1 cellular context compared by ENCODE assay signal in the genomic region with DNA sequence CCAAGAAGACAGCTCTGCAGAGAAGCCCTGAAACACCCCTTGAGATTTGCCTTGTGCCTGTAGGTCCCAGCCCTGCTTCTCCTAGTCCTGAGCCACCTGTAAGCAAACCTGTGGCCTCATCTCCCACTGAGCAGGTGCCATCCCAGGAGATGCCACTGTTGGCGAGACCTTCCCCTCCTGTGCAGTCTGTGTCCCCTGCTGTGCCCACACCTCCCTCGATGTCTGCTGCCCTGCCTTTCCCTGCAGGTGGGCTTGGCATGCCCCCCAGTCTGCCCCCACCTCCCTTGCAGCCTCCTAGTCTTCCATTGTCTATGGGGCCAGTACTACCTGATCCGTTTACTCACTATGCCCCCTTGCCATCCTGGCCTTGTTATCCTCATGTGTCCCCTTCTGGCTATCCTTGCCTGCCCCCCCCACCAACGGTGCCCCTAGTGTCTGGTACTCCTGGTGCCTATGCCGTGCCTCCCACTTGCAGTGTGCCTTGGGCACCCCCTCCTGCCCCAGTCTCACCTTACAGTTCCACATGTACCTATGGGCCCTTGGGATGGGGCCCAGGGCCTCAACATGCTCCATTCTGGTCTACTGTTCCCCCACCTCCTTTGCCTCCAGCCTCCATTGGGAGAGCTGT.
TF ChIP-seq lines count a peak whose summit lies in the region.

No MANE protein-coding gene starts in this region.

TF ChIP-seq in HepG2, 621 proteins besides CTCF, POLR2A, EP300 and RAD21:
- TF ChIP-seq, protein P1, sequence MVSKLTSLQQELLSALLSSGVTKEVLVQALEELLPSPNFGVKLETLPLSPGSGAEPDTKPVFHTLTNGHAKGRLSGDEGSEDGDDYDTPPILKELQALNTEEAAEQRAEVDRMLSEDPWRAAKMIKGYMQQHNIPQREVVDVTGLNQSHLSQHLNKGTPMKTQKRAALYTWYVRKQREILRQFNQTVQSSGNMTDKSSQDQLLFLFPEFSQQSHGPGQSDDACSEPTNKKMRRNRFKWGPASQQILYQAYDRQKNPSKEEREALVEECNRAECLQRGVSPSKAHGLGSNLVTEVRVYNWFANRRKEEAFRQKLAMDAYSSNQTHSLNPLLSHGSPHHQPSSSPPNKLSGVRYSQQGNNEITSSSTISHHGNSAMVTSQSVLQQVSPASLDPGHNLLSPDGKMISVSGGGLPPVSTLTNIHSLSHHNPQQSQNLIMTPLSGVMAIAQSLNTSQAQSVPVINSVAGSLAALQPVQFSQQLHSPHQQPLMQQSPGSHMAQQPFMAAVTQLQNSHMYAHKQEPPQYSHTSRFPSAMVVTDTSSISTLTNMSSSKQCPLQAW (CRISPR knock-in tag; IDR thresholded peaks at IDR 0.05), result no peak
- TF ChIP-seq ZNF761 (CRISPR knock-in tag; conservative IDR thresholded peaks at IDR 0.05), result no peak
- TF ChIP-seq, protein P2, sequence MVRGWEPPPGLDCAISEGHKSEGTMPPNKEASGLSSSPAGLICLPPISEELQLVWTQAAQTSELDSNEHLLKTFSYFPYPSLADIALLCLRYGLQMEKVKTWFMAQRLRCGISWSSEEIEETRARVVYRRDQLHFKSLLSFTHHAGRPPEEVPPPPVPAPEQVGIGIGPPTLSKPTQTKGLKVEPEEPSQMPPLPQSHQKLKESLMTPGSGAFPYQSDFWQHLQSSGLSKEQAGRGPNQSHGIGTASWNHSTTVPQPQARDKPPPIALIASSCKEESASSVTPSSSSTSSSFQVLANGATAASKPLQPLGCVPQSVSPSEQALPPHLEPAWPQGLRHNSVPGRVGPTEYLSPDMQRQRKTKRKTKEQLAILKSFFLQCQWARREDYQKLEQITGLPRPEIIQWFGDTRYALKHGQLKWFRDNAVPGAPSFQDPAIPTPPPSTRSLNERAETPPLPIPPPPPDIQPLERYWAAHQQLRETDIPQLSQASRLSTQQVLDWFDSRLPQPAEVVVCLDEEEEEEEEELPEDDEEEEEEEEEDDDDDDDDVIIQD (CRISPR knock-in tag; IDR thresholded peaks at IDR 0.05; ENCODE audit: low read depth), result no peak
- TF ChIP-seq CCAR2 (optimal IDR thresholded peaks at IDR 0.05; ENCODE audit: low read depth, low read length), result no peak
- TF ChIP-seq GPN1 (CRISPR knock-in tag; IDR thresholded peaks at IDR 0.05; ENCODE audit: borderline replicate concordance), result no peak
- TF ChIP-seq, protein P3, sequence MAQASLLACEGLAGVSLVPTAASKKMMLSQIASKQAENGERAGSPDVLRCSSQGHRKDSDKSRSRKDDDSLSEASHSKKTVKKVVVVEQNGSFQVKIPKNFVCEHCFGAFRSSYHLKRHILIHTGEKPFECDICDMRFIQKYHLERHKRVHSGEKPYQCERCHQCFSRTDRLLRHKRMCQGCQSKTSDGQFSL (CRISPR knock-in tag; IDR thresholded peaks at IDR 0.05), result 0 out of 2 replicates have a peak, but pooled peaks have one; percentile 52
- TF ChIP-seq SPEN (CRISPR knock-in tag; IDR thresholded peaks at IDR 0.05; ENCODE audit: low read depth), result no peak
